1 cellular context compared by ENCODE assay signal in the genomic region with DNA sequence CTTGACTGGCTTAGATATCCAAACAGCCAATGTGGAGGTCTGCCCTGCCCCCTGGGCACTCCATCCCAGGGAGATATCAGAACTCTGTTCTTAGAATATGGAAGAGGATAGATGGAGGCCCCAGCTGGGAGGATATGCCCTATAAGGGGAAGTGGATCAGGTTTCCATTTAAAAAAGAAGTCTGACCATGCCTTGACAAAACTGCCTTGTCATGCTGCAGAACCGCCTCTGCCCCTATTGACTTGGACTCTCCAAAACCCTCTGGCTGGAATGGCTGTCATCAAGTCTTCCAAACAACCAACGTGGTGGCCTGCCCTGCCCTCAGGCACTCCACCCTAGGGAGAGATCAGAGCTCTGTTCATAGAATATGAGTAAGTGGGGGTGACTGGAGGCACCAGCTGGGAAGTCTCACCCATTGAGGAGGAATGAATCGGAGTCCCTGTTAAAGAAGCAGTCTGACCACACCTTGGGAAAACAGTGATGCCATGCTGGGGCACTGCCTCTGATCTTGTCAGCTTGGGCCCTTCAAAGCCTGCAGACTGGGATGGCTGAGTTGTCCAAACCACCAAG.
TF ChIP-seq lines count a peak whose summit lies in the region.

No MANE protein-coding gene starts in this region.

TF ChIP-seq in K562, 482 proteins besides CTCF, POLR2A, EP300 and RAD21 (continued from another document):
- TF ChIP-seq SRSF7 (optimal IDR thresholded peaks at IDR 0.05; ENCODE audit: low read depth, low read length) (no peak), MBD2 (IDR thresholded peaks at IDR 0.05; ENCODE audit: borderline replicate concordance, low read depth) (no peak), PBX2 (CRISPR knock-in tag; IDR thresholded peaks at IDR 0.05; ENCODE audit: low read depth) (no peak), PBX2 (tag; conservative IDR thresholded peaks at IDR 0.05; ENCODE audit: low read depth) (0 out of 2 replicates have a peak, but pooled peaks have one; percentile 16), STAT5A (IDR thresholded peaks at IDR 0.05; ENCODE audit: borderline replicate concordance, low read length) (0 out of 2 replicates have a peak, but pooled peaks have one; percentile 9), HSF4 (CRISPR knock-in tag; IDR thresholded peaks at IDR 0.05; ENCODE audit: borderline replicate concordance) (no peak), TRIM28 (IDR thresholded peaks at IDR 0.05) (no peak), POLR2G (IDR thresholded peaks at IDR 0.05; ENCODE audit: low read depth, low read length) (peak; percentile 36; the same call in 1 of the 2 replicates), ELK3 (CRISPR knock-in tag; IDR thresholded peaks at IDR 0.05) (no peak), ATF1 (CRISPR knock-in tag; IDR thresholded peaks at IDR 0.05) (no peak), ATF1 (tag; IDR thresholded peaks at IDR 0.05) (no peak), RNF219 (CRISPR knock-in tag; IDR thresholded peaks at IDR 0.05) (no peak), ZNF551 (CRISPR knock-in tag; IDR thresholded peaks at IDR 0.05) (no peak), NFE2L1 (tag; IDR thresholded peaks at IDR 0.05; ENCODE audit: borderline replicate concordance, low read depth) (peak; percentile 77), KDM1A (IDR thresholded peaks at IDR 0.05) (no peak), PHB2 (IDR thresholded peaks at IDR 0.05; ENCODE audit: low read depth) (no peak), NCOA4 (IDR thresholded peaks at IDR 0.05; ENCODE audit: partially characterized antibody) (no peak), SNRNP70 (optimal IDR thresholded peaks at IDR 0.05; ENCODE audit: low read depth, low read length) (no peak), GATAD2B (IDR thresholded peaks at IDR 0.05; ENCODE audit: borderline replicate concordance) (no peak), KLF10 (CRISPR knock-in tag; IDR thresholded peaks at IDR 0.05) (no peak), CTCFL (IDR thresholded peaks at IDR 0.05; ENCODE audit: borderline replicate concordance, insufficient read depth, low read depth, low read length, poor library complexity, severe bottlenecking) (no peak)
- TF ChIP-seq, protein P1, sequence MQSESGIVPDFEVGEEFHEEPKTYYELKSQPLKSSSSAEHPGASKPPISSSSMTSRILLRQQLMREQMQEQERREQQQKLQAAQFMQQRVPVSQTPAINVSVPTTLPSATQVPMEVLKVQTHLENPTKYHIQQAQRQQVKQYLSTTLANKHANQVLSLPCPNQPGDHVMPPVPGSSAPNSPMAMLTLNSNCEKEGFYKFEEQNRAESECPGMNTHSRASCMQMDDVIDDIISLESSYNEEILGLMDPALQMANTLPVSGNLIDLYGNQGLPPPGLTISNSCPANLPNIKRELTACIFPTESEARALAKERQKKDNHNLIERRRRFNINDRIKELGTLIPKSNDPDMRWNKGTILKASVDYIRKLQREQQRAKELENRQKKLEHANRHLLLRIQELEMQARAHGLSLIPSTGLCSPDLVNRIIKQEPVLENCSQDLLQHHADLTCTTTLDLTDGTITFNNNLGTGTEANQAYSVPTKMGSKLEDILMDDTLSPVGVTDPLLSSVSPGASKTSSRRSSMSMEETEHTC (IDR thresholded peaks at IDR 0.05): no peak
